8 cellular contexts compared by ENCODE assay signal in the genomic region with DNA sequence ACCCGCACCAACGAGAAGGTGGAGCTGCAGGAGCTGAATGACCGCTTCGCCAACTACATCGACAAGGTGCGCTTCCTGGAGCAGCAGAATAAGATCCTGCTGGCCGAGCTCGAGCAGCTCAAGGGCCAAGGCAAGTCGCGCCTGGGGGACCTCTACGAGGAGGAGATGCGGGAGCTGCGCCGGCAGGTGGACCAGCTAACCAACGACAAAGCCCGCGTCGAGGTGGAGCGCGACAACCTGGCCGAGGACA. TPM values are rescaled to one million over a fixed set of nuclear protein-coding genes. Genes with fewer than 3 reads are reported as not detected.
DNase-seq lines count a peak whose midpoint lies in the region; ATAC-seq, FAIRE-seq and TF ChIP-seq lines count a peak whose summit lies in the region.

No MANE protein-coding gene starts in this region.

- no peak for DNase-seq in Jurkat, Clone E6-1 (ENCODE audit: low read depth, low spot score)
- DNase-seq in dorsolateral prefrontal cortex: peak in 1 of 10 donors; percentile 42
- no peak for DNase-seq in NCI-H128 (lab: John Stamatoyannopoulos, UW; ENCODE audit: unreplicated experiment)
- DNase-seq in HT-29 (ENCODE audit: low spot score): no peak
- DNase-seq in frontal cortex (ENCODE audit: low spot score in 2 of 2): no peak

- H2AFZ ChIP-seq in neuron (ENCODE audit: low read depth, low read length): no peak overlapping the region

- peak overlapping the region in 53 of 59 donors; percentile 2 to 98 (median 83) for H3K27ac ChIP-seq in dorsolateral prefrontal cortex

- H3K4me3 ChIP-seq in Jurkat, Clone E6-1 (ENCODE audit: low read length): peak overlapping the region; percentile 84
- H3K4me3 ChIP-seq in dorsolateral prefrontal cortex (peak overlapping the region; percentile 36 to 80 (median 64)), neuron (ENCODE audit: low read length) (peak overlapping the region; percentile 97)

- peaks cover 42% of the 10 kb centered on the region for H3K4me1 ChIP-seq in neuron (ENCODE audit: insufficient read depth, low read length)

- H3K36me3 ChIP-seq in neuron (ENCODE audit: insufficient read depth, low read length): peaks cover 43% of the 10 kb centered on the region

- ATAC-seq in GM19043 (IDR thresholded peaks at IDR 0.05; ENCODE audit: low read depth, unreplicated experiment) (peak; percentile 1), HG03135 (IDR thresholded peaks at IDR 0.05; ENCODE audit: unreplicated experiment) (no peak)

- H3K27me3 ChIP-seq in dorsolateral prefrontal cortex (peaks cover 0 to 76% (median 51%) of the 10 kb centered on the region in 45 donors), neuron (ENCODE audit: insufficient read depth, low read length) (no peaks in the 10 kb centered on the region)

- no peak for FAIRE-seq in frontal cortex (lab: Jason Lieb, UNC)

- H3K9me3 ChIP-seq in neuron (ENCODE audit: low read length): no peaks in the 10 kb centered on the region

- no peak for TF ChIP-seq CTCF in dorsolateral prefrontal cortex (IDR thresholded peaks at IDR 0.05 in 54 of 56, conservative IDR thresholded peaks at IDR 0.05 in 2 of 56; ENCODE audit: low read depth in 1 of 56, partially characterized antibody in 56 of 56)

- intact Hi-C loops in dorsolateral prefrontal cortex (cut with DNase I): no loop called here

RNA-seq across cellular contexts. Expression of a gene that starts 1.6 kb away (rescaled TPM):
- 615 TPM for polyA plus RNA-seq in Jurkat, Clone E6-1 (2012; ENCODE audit: insufficient read depth, insufficient read length)
- total RNA-seq in dorsolateral prefrontal cortex (100 to 1,000 TPM in 119 of 120 experiments, 10 to 100 TPM in 1; 77.3 to 917 (median 230) TPM), frontal cortex (191 TPM)
- 0.08 TPM in 1 of 2 replicates, not detected in the other for total RNA-seq in HT-29 (2014; rRNA removed; shearing (Covaris generic))

RNA-seq across cellular contexts. Expression of a gene that starts 28.2 kb away (rescaled TPM):
- 8.2 TPM for polyA plus RNA-seq in Jurkat, Clone E6-1 (2012; ENCODE audit: insufficient read depth, insufficient read length)
- total RNA-seq in dorsolateral prefrontal cortex (10 to 100 TPM in 85 of 120 experiments, 1 to 10 TPM in 35; 7.3 to 21.5 (median 11.3) TPM), frontal cortex (28.1 TPM)
- 1.3 and 3.2 TPM in 2 replicates for total RNA-seq in HT-29 (2014; rRNA removed; shearing (Covaris generic))

Comparison
In these comparisons a context has a peak if more than half of its experiments do, and no peak if none do; other contexts are left out.
1. RNA of a gene that starts 1.6 kb away (total RNA-seq): 77.3 to 917 TPM in dorsolateral prefrontal cortex and 191 TPM in frontal cortex (single experiment); 0.08 TPM in HT-29; every median in the first group is over 10 times any median in the second.
2. Peak in every context shown above with its lines, with median percentiles within 50 percentile points of each other: H3K4me3 ChIP-seq.